18 cellular contexts compared by ENCODE assay signal in genomic region chr7:22486597-22486996, GRCh38. TPM values are rescaled to one million over a fixed set of nuclear protein-coding genes. Genes with fewer than 3 reads are reported as not detected.
"Had no signal": no experiment of that assay in that cellular context is flagged by ENCODE, and none has a peak within 500 bp of the region (broad histone marks: within the 10 kb centered on the region; RNA-seq: fewer than 3 reads in every experiment).

No MANE protein-coding gene starts in this region.

- H3K9me3 ChIP-seq: breast epithelium, esophagus squamous epithelium, ovary, thyroid gland had no signal

- FAIRE-seq: urothelium cell line had no signal

- H3K36me3 Mint-ChIP-seq: T-cell had no signal

- H3K27ac ChIP-seq: breast epithelium, esophagus squamous epithelium, ovary, thyroid gland had no signal

- H3K4me3 Mint-ChIP-seq: nephron; stimulated activated memory B cell treated with anti-CD40 and anti-IgM and Interleukin-4, amounts not matched to agents 10 μg/mL and 1 μg/mL and 100 μg/mL, for 72 hours; T-cell had no signal

- H3K27me3 Mint-ChIP-seq: stimulated activated memory B cell treated with anti-CD40 and anti-IgM and Interleukin-4, amounts not matched to agents 10 μg/mL and 1 μg/mL and 100 μg/mL, for 72 hours had no signal

- H3K4me3 ChIP-seq: breast epithelium, esophagus squamous epithelium, ovary, thyroid gland had no signal

- H3K36me3 ChIP-seq: breast epithelium, esophagus squamous epithelium, ovary, thyroid gland had no signal

- H3K9me3 Mint-ChIP-seq: stimulated activated memory B cell treated with anti-CD40 and anti-IgM and Interleukin-4, amounts not matched to agents 10 μg/mL and 1 μg/mL and 100 μg/mL, for 72 hours; T-cell had no signal

- H3K4me1 Mint-ChIP-seq: nephron had no signal

- H3K27me3 ChIP-seq: breast epithelium, esophagus squamous epithelium, ovary, thyroid gland had no signal

- H3K4me1 ChIP-seq: breast epithelium, thyroid gland had no signal

- H3K27ac Mint-ChIP-seq: nephron; stimulated activated memory B cell treated with anti-CD40 and anti-IgM and Interleukin-4, amounts not matched to agents 10 μg/mL and 1 μg/mL and 100 μg/mL, for 72 hours; T-cell had no signal

- DNase-seq: activated CD4-positive, alpha-beta T cell treated with anti-CD3 and anti-CD28 coated beads, Interleukin-2, amount 50 U/mL, for 4 hours; activated naive CD4-positive, alpha-beta T cell; activated T-cell treated with anti-CD3 and anti-CD28 coated beads for 4 hours; anterior cingulate cortex; cerebellar nuclear complex; dermis blood vessel endothelial cell; esophagus squamous epithelium; hippocampal formation; mesendoderm; ovary; T-cell; T1000 had no signal

RNA-seq across cellular contexts. Expression of gene STEAP1B, which starts 13.4 kb away (rescaled TPM):
- total RNA-seq: kidney epithelial cell had no signal
